In the genomic region with DNA sequence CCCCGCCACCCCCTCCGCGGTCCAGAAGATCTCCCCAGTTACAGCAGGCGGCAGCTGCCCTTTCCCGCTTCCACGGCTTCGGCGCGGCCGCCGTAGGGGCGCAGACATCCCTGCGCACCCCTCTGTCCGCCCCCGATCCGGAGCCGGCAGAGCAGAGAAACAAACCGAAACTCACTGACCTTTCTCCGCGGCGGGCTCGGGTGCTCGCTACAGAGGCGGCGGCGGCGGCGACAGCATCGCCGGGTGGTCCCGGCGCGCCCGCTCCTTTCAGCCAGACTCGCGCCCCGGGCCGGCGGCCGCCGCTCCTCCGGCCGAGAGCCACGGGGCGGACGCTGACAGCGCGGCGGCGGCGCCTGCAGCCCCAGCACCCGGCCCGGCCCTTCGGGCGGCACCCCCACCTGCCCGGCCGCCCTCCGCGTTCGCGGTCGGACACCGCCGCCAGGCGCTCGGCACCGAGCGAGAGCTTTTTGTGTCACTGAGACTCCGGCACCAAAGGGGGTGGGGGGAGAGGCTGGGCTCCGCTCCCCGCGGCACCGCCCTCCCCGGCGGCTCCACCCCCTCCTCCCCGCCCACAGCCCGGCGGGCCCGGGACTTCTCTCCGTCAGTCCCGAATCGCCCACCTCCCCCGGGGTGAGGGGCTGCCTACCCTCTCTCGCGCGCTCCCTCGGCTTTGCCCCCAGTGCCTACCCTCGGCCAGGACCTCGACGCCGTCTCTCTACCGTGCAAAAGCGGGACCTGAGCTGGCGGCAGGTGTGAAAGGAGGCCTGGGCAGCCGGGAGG, we compare ENCODE assay signal across 8 cellular contexts. TPM values are rescaled to one million over a fixed set of nuclear protein-coding genes. Genes with fewer than 3 reads are reported as not detected.
A peak's percentile ranks its signal among the peaks of the same experiment; 100 is the strongest.
DNase-seq lines count a peak whose midpoint lies in the region; ATAC-seq and TF ChIP-seq lines count a peak whose summit lies in the region.

No MANE protein-coding gene starts in this region.

- peaks cover 44% of the 10 kb centered on the region for H3K27me3 Mint-ChIP-seq in activated CD8-positive, alpha-beta T cell treated with anti-CD3 and anti-CD28 coated beads for 36 hours
- peaks cover 46 to 53% of the 10 kb centered on the region in 2 donors for H3K27me3 Mint-ChIP-seq in effector memory CD8-positive, alpha-beta T cell

- ATAC-seq in GM18511 (IDR thresholded peaks at IDR 0.05; ENCODE audit: unreplicated experiment) (peak; percentile 77), HG03039 (IDR thresholded peaks at IDR 0.05; ENCODE audit: unreplicated experiment) (peak; percentile 63)
- ATAC-seq in activated CD8-positive, alpha-beta T cell treated with anti-CD3 and anti-CD28 coated beads for 36 hours: peak; percentile 84
- ATAC-seq in effector memory CD8-positive, alpha-beta T cell (replicated peaks): peak; percentile 83

- peak overlapping the region; percentile 75 for H4K8ac ChIP-seq in mesenchymal stem cell (ENCODE audit: low read length)

- no peaks in the 10 kb centered on the region for H3K27me3 ChIP-seq in mesenchymal stem cell (ENCODE audit: control insufficient read depth in 1 of 2, insufficient read depth in 1 of 2, low read length in 2 of 2)

- H3K18ac ChIP-seq in mesenchymal stem cell (ENCODE audit: low read depth in 1 of 2, low read length in 2 of 2): peak overlapping the region; percentile 94 to 97

- H2BK15ac ChIP-seq in mesenchymal stem cell (ENCODE audit: low read depth, poor library complexity, severe bottlenecking): no peak overlapping the region

- intact Hi-C loops in activated CD8-positive, alpha-beta T cell treated with anti-CD3 and anti-CD28 coated beads for 36 hours (cut with micrococcal nuclease): loop anchor here (10.0 kb wide), 3 partner anchors 129 to 259 kb away; no protein-coding TSS in a partner anchor

- H2AFZ ChIP-seq in mesenchymal stem cell (ENCODE audit: low read depth, low read length): peak overlapping the region; percentile 48

- H3K79me1 ChIP-seq in mesenchymal stem cell (replicated peaks; ENCODE audit: low read length, poor library complexity, severe bottlenecking): no peaks in the 10 kb centered on the region

- DNase-seq in 8988T (peak; percentile 54), NCI-H226 (peak; percentile 15), mesenchymal stem cell (peak; percentile 79)
- peak; percentile 70 for DNase-seq in activated CD8-positive, alpha-beta T cell treated with anti-CD3 and anti-CD28 coated beads for 36 hours
- peak; percentile 25 to 56 (median 51) for DNase-seq in effector memory CD8-positive, alpha-beta T cell
- DNase-seq in stimulated activated CD4-positive, alpha-beta T cell treated with anti-CD3 and anti-CD28 coated beads, TNF-alpha, amount 100 ng/mL, for 48 hours (ENCODE audit: low read depth in 3 of 3): peak; percentile 26 to 53 (median 28)

- H2AK5ac ChIP-seq in mesenchymal stem cell (ENCODE audit: low read length, severe bottlenecking): no peak overlapping the region

- H3K4me2 ChIP-seq in mesenchymal stem cell (ENCODE audit: low read length, poor library complexity, severe bottlenecking): peak overlapping the region; percentile 100

- no peak overlapping the region for H2BK5ac ChIP-seq in mesenchymal stem cell (ENCODE audit: low read depth, low read length, poor library complexity, severe bottlenecking)

- peak overlapping the region; percentile 91 for H4K91ac ChIP-seq in mesenchymal stem cell (ENCODE audit: low read length)

- no peaks in the 10 kb centered on the region for H3K9me3 ChIP-seq in mesenchymal stem cell (ENCODE audit: control insufficient read depth, low read length)

- peak overlapping the region in 1 of 2 experiments; percentile 92 for H3K23ac ChIP-seq in mesenchymal stem cell (ENCODE audit: low read length in 2 of 2)

- peak overlapping the region; percentile 99 for H2BK120ac ChIP-seq in mesenchymal stem cell (ENCODE audit: low read depth, low read length)

- peak overlapping the region; percentile 79 for H3K9ac ChIP-seq in mesenchymal stem cell (ENCODE audit: low read length)

- no peaks in the 10 kb centered on the region for H3K9me3 Mint-ChIP-seq in activated CD8-positive, alpha-beta T cell treated with anti-CD3 and anti-CD28 coated beads for 36 hours
- no peaks in the 10 kb centered on the region for H3K9me3 Mint-ChIP-seq in effector memory CD8-positive, alpha-beta T cell

- peak overlapping the region in 1 of 2 experiments; percentile 94 for H3K14ac ChIP-seq in mesenchymal stem cell (ENCODE audit: low read length in 2 of 2)

- no peak for TF ChIP-seq CTCF in activated CD8-positive, alpha-beta T cell treated with anti-CD3 and anti-CD28 coated beads for 36 hours (IDR thresholded peaks at IDR 0.05)

- peak overlapping the region; percentile 71 to 87 for H3K4me3 ChIP-seq in mesenchymal stem cell (ENCODE audit: insufficient read depth in 1 of 2, low read depth in 1 of 2, low read length in 2 of 2)

- no peaks in the 10 kb centered on the region for H3K36me3 ChIP-seq in mesenchymal stem cell (ENCODE audit: control insufficient read depth in 1 of 2, insufficient read depth in 2 of 2, low read depth in 1 of 2, low read length in 2 of 2)

- H3K27ac Mint-ChIP-seq in activated CD8-positive, alpha-beta T cell treated with anti-CD3 and anti-CD28 coated beads for 36 hours: no peak overlapping the region
- H3K27ac Mint-ChIP-seq in effector memory CD8-positive, alpha-beta T cell: peak overlapping the region; percentile 46 to 54

- H3K4ac ChIP-seq in mesenchymal stem cell (ENCODE audit: low read depth in 1 of 2, low read length in 2 of 2): peak overlapping the region; percentile 19 to 71

- H3K4me3 Mint-ChIP-seq in activated CD8-positive, alpha-beta T cell treated with anti-CD3 and anti-CD28 coated beads for 36 hours: peak overlapping the region; percentile 76
- peak overlapping the region; percentile 78 to 86 for H3K4me3 Mint-ChIP-seq in effector memory CD8-positive, alpha-beta T cell

- peak overlapping the region in 1 of 2 experiments; percentile 69 for H2BK12ac ChIP-seq in mesenchymal stem cell (ENCODE audit: low read length in 2 of 2)

- CTCF ChIA-PET in activated CD8-positive, alpha-beta T cell treated with anti-CD3 and anti-CD28 coated beads for 36 hours (lab: Charles Lee): interaction anchor here (1.3 kb wide), 1 partner anchor 312 kb away, joined by 3 read pairs; no protein-coding TSS in a partner anchor

- under 1% methylated on average over 52 of the region's 95 CpGs for WGBS in mesenchymal stem cell

- peaks cover 16% of the 10 kb centered on the region for H3K4me1 ChIP-seq in mesenchymal stem cell (ENCODE audit: control insufficient read depth, insufficient read depth, low read depth, low read length)

- POLR2A ChIA-PET in activated CD8-positive, alpha-beta T cell treated with anti-CD3 and anti-CD28 coated beads for 36 hours (lab: Charles Lee): interaction anchor here (0.6 kb wide), 1 partner anchor 117 kb away, joined by 3 read pairs; no protein-coding TSS in a partner anchor

- H3K27ac ChIP-seq in mesenchymal stem cell (ENCODE audit: low read length, poor library complexity, severe bottlenecking): no peak overlapping the region

- no peaks in the 10 kb centered on the region for H3K36me3 Mint-ChIP-seq in activated CD8-positive, alpha-beta T cell treated with anti-CD3 and anti-CD28 coated beads for 36 hours (ENCODE audit: low read depth)
- no peaks in the 10 kb centered on the region for H3K36me3 Mint-ChIP-seq in effector memory CD8-positive, alpha-beta T cell (ENCODE audit: insufficient read depth)

- H3K4me1 Mint-ChIP-seq in activated CD8-positive, alpha-beta T cell treated with anti-CD3 and anti-CD28 coated beads for 36 hours (ENCODE audit: low read depth): peaks cover 14% of the 10 kb centered on the region
- peaks cover 9 to 14% of the 10 kb centered on the region in 2 donors for H3K4me1 Mint-ChIP-seq in effector memory CD8-positive, alpha-beta T cell (ENCODE audit: low read depth in 2 of 2)

RNA-seq across cellular contexts. Expression of a gene that starts 1.4 kb away (rescaled TPM):
- total RNA-seq in activated CD8-positive, alpha-beta T cell treated with anti-CD3 and anti-CD28 coated beads for 36 hours: under 1 TPM; 0.16 to 0.18 TPM
- polyA plus RNA-seq in mesenchymal stem cell (2013, experiment 1 of 2): 8.3 TPM
- polyA plus RNA-seq in mesenchymal stem cell (2013, experiment 2 of 2): 8.2 TPM

Comparison
In these comparisons a context has a peak if more than half of its experiments do, and no peak if none do; other contexts are left out.
1. DNase-seq: peak in every context shown above with its lines; median percentile 79 in mesenchymal stem cell; 70 in activated CD8-positive, alpha-beta T cell treated with anti-CD3 and anti-CD28 coated beads for 36 hours; 54 in 8988T; 51 in effector memory CD8-positive, alpha-beta T cell; 28 in stimulated activated CD4-positive, alpha-beta T cell treated with anti-CD3 and anti-CD28 coated beads, TNF-alpha, amount 100 ng/mL, for 48 hours; 15 in NCI-H226.